8 cellular contexts compared by ENCODE assay signal in genomic region chr14:104793703-104793959, GRCh38. TPM values are rescaled to one million over a fixed set of nuclear protein-coding genes. Genes with fewer than 3 reads are reported as not detected.
A peak's percentile ranks its signal among the peaks of the same experiment; 100 is the strongest.
DNase-seq lines count a peak whose midpoint lies in the region; ATAC-seq and TF ChIP-seq lines count a peak whose summit lies in the region.

No MANE protein-coding gene starts in this region.

- peak overlapping the region; percentile 67 to 92 (median 88) for H3K4me3 Mint-ChIP-seq in CD4-positive, alpha-beta memory T cell

- H2BK12ac ChIP-seq in neuronal stem cell (ENCODE audit: low read length), result no peak overlapping the region

- H2AK5ac ChIP-seq in neuronal stem cell (ENCODE audit: low read depth, low read length), result peak overlapping the region; percentile 59

- H3K4me3 ChIP-seq in CD4-positive, alpha-beta memory T cell (ENCODE audit: low read length in 2 of 2), result peak overlapping the region in 1 of 2 donors; percentile 61
- H3K4me3 ChIP-seq in OCI-LY7 (ENCODE audit: low read depth, low read length, poor library complexity, severe bottlenecking) (peak overlapping the region; percentile 93), ectodermal cell (ENCODE audit: insufficient read depth, low read depth, low read length) (peak overlapping the region; percentile 44), neuronal stem cell (ENCODE audit: low read length in 2 of 2) (peak overlapping the region in 1 of 2 donors; percentile 80)

- no peak overlapping the region for H3K9ac ChIP-seq in neuronal stem cell (ENCODE audit: low read depth, low read length, poor library complexity)

- peaks cover 38% of the 10 kb centered on the region for H3K4me1 ChIP-seq in CD4-positive, alpha-beta memory T cell (ENCODE audit: insufficient read depth, low read length)
- peaks cover 21% of the 10 kb centered on the region for H3K4me1 ChIP-seq in OCI-LY7 (ENCODE audit: insufficient read depth, low read length, poor library complexity, severe bottlenecking)
- H3K4me1 ChIP-seq in ectodermal cell (ENCODE audit: control insufficient read depth, insufficient read depth, low read length), result peaks cover 29% of the 10 kb centered on the region
- peaks cover 19 to 39% of the 10 kb centered on the region in 2 donors for H3K4me1 ChIP-seq in neuronal stem cell (ENCODE audit: control insufficient read depth in 2 of 2, insufficient read depth in 1 of 2, low read depth in 1 of 2, low read length in 2 of 2)

- H3K9me3 ChIP-seq in CD4-positive, alpha-beta memory T cell (ENCODE audit: control insufficient read depth in 1 of 2, low read length in 2 of 2), result no peaks in the 10 kb centered on the region
- no peaks in the 10 kb centered on the region for H3K9me3 ChIP-seq in OCI-LY7 (ENCODE audit: low read length)
- H3K9me3 ChIP-seq in ectodermal cell (ENCODE audit: control insufficient read depth, low read length), result no peaks in the 10 kb centered on the region
- H3K9me3 ChIP-seq in neuronal stem cell (replicated peaks in 1 of 2; ENCODE audit: control insufficient read depth in 2 of 2, insufficient read depth in 1 of 2, low read depth in 1 of 2, low read length in 2 of 2), result no peaks in the 10 kb centered on the region

- no peak overlapping the region for H3K27ac ChIP-seq in CD4-positive, alpha-beta memory T cell (ENCODE audit: low read depth, low read length)
- no peak overlapping the region for H3K27ac ChIP-seq in OCI-LY7 (ENCODE audit: low read depth, low read length, poor library complexity, severe bottlenecking)
- H3K27ac ChIP-seq in ectodermal cell (ENCODE audit: insufficient read depth, low read depth, low read length, poor library complexity, severe bottlenecking), result no peak overlapping the region
- H3K27ac ChIP-seq in neuronal stem cell (replicated peaks; ENCODE audit: low read length), result no peak overlapping the region
- no peak overlapping the region for H3K27ac ChIP-seq in caudate nucleus (ENCODE audit: low read depth, low read length)

- H2BK5ac ChIP-seq in neuronal stem cell (ENCODE audit: low read length), result no peak overlapping the region

- peaks cover 0 to 4% of the 10 kb centered on the region in 2 donors for H3K36me3 Mint-ChIP-seq in CD4-positive, alpha-beta memory T cell

- H4K8ac ChIP-seq in neuronal stem cell (ENCODE audit: low read depth, low read length), result no peak overlapping the region

- no peak overlapping the region for H3K23ac ChIP-seq in neuronal stem cell (ENCODE audit: low read depth, low read length, poor library complexity)

- peaks cover 9% of the 10 kb centered on the region; the same call in 1 of the 2 replicates for H4K20me1 ChIP-seq in OCI-LY7 (ENCODE audit: insufficient read depth, low read length)

- H3K27me3 Mint-ChIP-seq in CD4-positive, alpha-beta memory T cell, result no peaks in the 10 kb centered on the region

- no peak for ATAC-seq in GM21786 (IDR thresholded peaks at IDR 0.05; ENCODE audit: unreplicated experiment)

- peak in 1 of 5 donors; percentile 19 for DNase-seq in CD4-positive, alpha-beta memory T cell
- DNase-seq in OCI-LY7 (ENCODE audit: low spot score), result no peak
- DNase-seq in neuronal stem cell (ENCODE audit: low spot score), result no peak
- DNase-seq in GDM1 (lab: John Stamatoyannopoulos, UW), result no peak
- DNase-seq in caudate nucleus (lab: John Stamatoyannopoulos, UW), result no peak
- no peak for DNase-seq in stimulated activated CD4-positive, alpha-beta T cell treated with anti-CD3 and anti-CD28 coated beads, Interleukin-4, amount 100 ng/mL, for 24 hours

- peak overlapping the region; percentile 69 to 87 (median 82) for H3K27ac Mint-ChIP-seq in CD4-positive, alpha-beta memory T cell

- intact Hi-C loops in CD4-positive, alpha-beta memory T cell (cut with micrococcal nuclease), result no loop called here
- intact Hi-C loops in OCI-LY7 (cut with micrococcal nuclease; ENCODE audit: unreplicated experiment), result no loop called here

- peak overlapping the region; percentile 46 for H3K18ac ChIP-seq in neuronal stem cell (ENCODE audit: low read length)

- CTCF ChIA-PET in CD4-positive, alpha-beta memory T cell (lab: Charles Lee; ENCODE audit: partially characterized antibody), result no interaction called here
- CTCF ChIA-PET in OCI-LY7 (lab: Charles Lee; ENCODE audit: unreplicated experiment), result no interaction called here

- peak overlapping the region; percentile 100; the same call in 1 of the 2 replicates for H3K4me2 ChIP-seq in OCI-LY7 (ENCODE audit: low read length)
- peak overlapping the region; percentile 12 for H3K4me2 ChIP-seq in neuronal stem cell (ENCODE audit: insufficient read depth, low read length, poor library complexity, severe bottlenecking)

- H2BK120ac ChIP-seq in neuronal stem cell (ENCODE audit: low read depth, low read length), result no peak overlapping the region

- H3K4me1 Mint-ChIP-seq in CD4-positive, alpha-beta memory T cell, result peaks cover 16 to 56% (median 32%) of the 10 kb centered on the region in 4 donors

- 72 to 74% methylated on average over 2 of the region's 2 CpGs for WGBS in ectodermal cell, 2 experiments
- WGBS in neuronal stem cell (ENCODE audit: extremely low coverage in 2 of 2, insufficient read length in 2 of 2, insufficient replicate concordance in 1 of 2), 2 donors, result no CpG with 5 or more reads among the region's 2 CpGs

- H3K79me2 ChIP-seq in OCI-LY7 (ENCODE audit: insufficient read depth, low read depth, low read length), result no peaks in the 10 kb centered on the region

- H2AFZ ChIP-seq in OCI-LY7 (ENCODE audit: low read length) (no peak overlapping the region), neuronal stem cell (ENCODE audit: low read length) (no peak overlapping the region)

- no peak overlapping the region for H4K91ac ChIP-seq in neuronal stem cell (ENCODE audit: low read depth, low read length, poor library complexity)

- H3K79me1 ChIP-seq in neuronal stem cell (ENCODE audit: low read depth, low read length), result peaks cover 38% of the 10 kb centered on the region

- TF ChIP-seq CTCF in OCI-LY7 (conservative IDR thresholded peaks at IDR 0.05; ENCODE audit: low read length), result no peak

- no peaks in the 10 kb centered on the region for H3K27me3 ChIP-seq in CD4-positive, alpha-beta memory T cell (ENCODE audit: insufficient read depth, low read length)
- H3K27me3 ChIP-seq in ectodermal cell (ENCODE audit: control insufficient read depth, insufficient read depth, low read length, poor library complexity, severe bottlenecking) (peaks cover 29% of the 10 kb centered on the region), neuronal stem cell (ENCODE audit: control insufficient read depth in 3 of 3, insufficient read depth in 3 of 3, low read depth in 1 of 3, low read length in 3 of 3) (peaks cover 0 to 29% (median 21%) of the 10 kb centered on the region in 3 experiments)

- BruUV-seq in OCI-LY7 (replicated peaks; lab: Mats Ljungman, UMichigan), result no TSS peak

- H3K36me3 ChIP-seq in CD4-positive, alpha-beta memory T cell (ENCODE audit: insufficient read depth, low read length), result peaks cover 6% of the 10 kb centered on the region
- peaks cover 4% of the 10 kb centered on the region; the same call in 1 of the 2 replicates for H3K36me3 ChIP-seq in OCI-LY7 (ENCODE audit: insufficient read depth, low read length)
- H3K36me3 ChIP-seq in ectodermal cell (ENCODE audit: control insufficient read depth, insufficient read depth, low read length), result no peaks in the 10 kb centered on the region
- peaks cover 17 to 51% of the 10 kb centered on the region in 2 donors for H3K36me3 ChIP-seq in neuronal stem cell (replicated peaks in 1 of 2; ENCODE audit: control insufficient read depth in 2 of 2, insufficient read depth in 2 of 2, low read length in 2 of 2)

- H3K14ac ChIP-seq in neuronal stem cell (ENCODE audit: low read length), result no peak overlapping the region

- H3K9me3 Mint-ChIP-seq in CD4-positive, alpha-beta memory T cell, result no peaks in the 10 kb centered on the region

- no peak overlapping the region for H3K4ac ChIP-seq in neuronal stem cell (ENCODE audit: low read length)

- POLR2A ChIA-PET in CD4-positive, alpha-beta memory T cell (lab: Charles Lee; ENCODE audit: partially characterized antibody), result interaction anchor here (1.0 to 2.9 kb wide), 4 partner anchors 32 to 41 kb away, joined by 3 to 18 read pairs (median 6); partner anchors contain the start of gene SIVA1
- POLR2A ChIA-PET in OCI-LY7 (lab: Charles Lee), result no interaction called here

- H2BK15ac ChIP-seq in neuronal stem cell (ENCODE audit: low read length), result no peak overlapping the region

- H3K9me2 ChIP-seq in OCI-LY7 (ENCODE audit: insufficient read depth, low read length), result no peaks in the 10 kb centered on the region

RNA-seq across cellular contexts. Expression of gene AKT1, which starts 1.9 kb away (rescaled TPM):
- total RNA-seq in CD4-positive, alpha-beta memory T cell, result 10 to 100 TPM; 88.7 to 90.5 TPM
- polyA plus RNA-seq in CD4-positive, alpha-beta memory T cell, result 10 to 100 TPM in 1 of 2 donors, 1 to 10 TPM in 1; 5.3 to 23.5 TPM
- total RNA-seq in OCI-LY7 (2014; rRNA removed; shearing (Covaris generic)), result 75.4 and 83.0 TPM in 2 replicates
- total RNA-seq in OCI-LY7 (2022), result 108 and 109 TPM in 2 replicates
- polyA plus RNA-seq in ectodermal cell (2013, experiment 1 of 4), result 85.5 TPM
- polyA plus RNA-seq in ectodermal cell (2013, experiment 2 of 4), result 81.3 TPM
- polyA plus RNA-seq in ectodermal cell (2013, experiment 3 of 4), result 59.4 TPM
- 66.3 TPM for polyA plus RNA-seq in ectodermal cell (2013, experiment 4 of 4)
- polyA plus RNA-seq in neuronal stem cell (2013, experiment 1 of 2), result 84.4 TPM
- polyA plus RNA-seq in neuronal stem cell (2013, experiment 2 of 2), result 82.3 TPM

RNA-seq across cellular contexts. Expression of gene ZBTB42, which starts 7.3 kb away (rescaled TPM):
- total RNA-seq in CD4-positive, alpha-beta memory T cell, result 10 to 100 TPM; 11.6 to 12.3 TPM
- 1 to 10 TPM; 2.0 to 2.1 TPM for polyA plus RNA-seq in CD4-positive, alpha-beta memory T cell
- total RNA-seq in OCI-LY7 (2014; rRNA removed; shearing (Covaris generic)), result 0.98 and 2.4 TPM in 2 replicates
- total RNA-seq in OCI-LY7 (2022), result 1.9 and 2.4 TPM in 2 replicates
- 0.87 TPM for polyA plus RNA-seq in ectodermal cell (2013, experiment 1 of 4)
- polyA plus RNA-seq in ectodermal cell (2013, experiment 2 of 4), result 1.2 TPM
- polyA plus RNA-seq in ectodermal cell (2013, experiment 3 of 4), result 1.2 TPM
- 0.93 TPM for polyA plus RNA-seq in ectodermal cell (2013, experiment 4 of 4)
- polyA plus RNA-seq in neuronal stem cell (2013, experiment 1 of 2), result 0.95 TPM
- 0.87 TPM for polyA plus RNA-seq in neuronal stem cell (2013, experiment 2 of 2)

RNA-seq across cellular contexts. Expression of gene SIVA1, which starts 40.7 kb away (rescaled TPM):
- total RNA-seq in CD4-positive, alpha-beta memory T cell, result 10 to 100 TPM; 69.3 to 80.2 TPM
- polyA plus RNA-seq in CD4-positive, alpha-beta memory T cell, result 100 to 1,000 TPM; 208 to 266 TPM
- 215 and 244 TPM in 2 replicates for total RNA-seq in OCI-LY7 (2014; rRNA removed; shearing (Covaris generic))
- total RNA-seq in OCI-LY7 (2022), result 88.3 and 111 TPM in 2 replicates
- 94.0 TPM for polyA plus RNA-seq in ectodermal cell (2013, experiment 1 of 4)
- polyA plus RNA-seq in ectodermal cell (2013, experiment 2 of 4), result 94.2 TPM
- polyA plus RNA-seq in ectodermal cell (2013, experiment 3 of 4), result 110 TPM
- 109 TPM for polyA plus RNA-seq in ectodermal cell (2013, experiment 4 of 4)
- polyA plus RNA-seq in neuronal stem cell (2013, experiment 1 of 2), result 109 TPM
- polyA plus RNA-seq in neuronal stem cell (2013, experiment 2 of 2), result 114 TPM
